Comparison of ENCODE assay signal across 8 cellular contexts in genomic region chr6:41638002-41638800, GRCh38. TPM values are rescaled to one million over a fixed set of nuclear protein-coding genes. Genes with fewer than 3 reads are reported as not detected.
DNase-seq lines count a peak whose midpoint lies in the region; ATAC-seq and TF ChIP-seq lines count a peak whose summit lies in the region.

TSS of gene MDFI (plus strand) at chr6:41638468. CDS start at chr6:41638750, 282 bp downstream.

- H3K9me3 ChIP-seq in left lung (no peaks in the 10 kb centered on the region), stomach smooth muscle (ENCODE audit: control insufficient read depth in 2 of 2, low read length in 2 of 2) (no peaks in the 10 kb centered on the region), body of pancreas (no peaks in the 10 kb centered on the region), mucosa of descending colon (no peaks in the 10 kb centered on the region)

- no peaks in the 10 kb centered on the region for H3K9me3 Mint-ChIP-seq in MCF 10A (ENCODE audit: unreplicated experiment)

- H3K4me3 Mint-ChIP-seq in MCF 10A (ENCODE audit: unreplicated experiment), result peak within 1 kb of the TSS; percentile 86

- peaks cover 10% of the 10 kb centered on the region for H3K4me1 Mint-ChIP-seq in MCF 10A (ENCODE audit: insufficient read depth, unreplicated experiment)

- H3K4me3 ChIP-seq in left lung, result peak within 1 kb of the TSS; percentile 36 to 44
- H3K4me3 ChIP-seq in stomach smooth muscle (ENCODE audit: low read length in 2 of 2), result peak within 1 kb of the TSS; percentile 48 to 69
- peak within 1 kb of the TSS in 1 of 2 donors; percentile 7 for H3K4me3 ChIP-seq in body of pancreas
- no peak within 1 kb of the TSS for H3K4me3 ChIP-seq in mucosa of descending colon

- H3K9ac ChIP-seq in stomach smooth muscle (ENCODE audit: low read length in 2 of 2), result peak within 1 kb of the TSS in 1 of 2 donors; percentile 3

- no TSS peak for BruUV-seq in MCF 10A (replicated peaks; lab: Mats Ljungman, UMichigan)

- TF ChIP-seq CTCF in MCF 10A (IDR thresholded peaks at IDR 0.05; ENCODE audit: unreplicated experiment) (no peak), left lung (IDR thresholded peaks at IDR 0.05) (no peak), body of pancreas (IDR thresholded peaks at IDR 0.05) (no peak), mucosa of descending colon (IDR thresholded peaks at IDR 0.05) (no peak)

- no peak for TF ChIP-seq POLR2A in body of pancreas (IDR thresholded peaks at IDR 0.05)

- H3K36me3 ChIP-seq in left lung, result no peaks in the 10 kb centered on the region
- H3K36me3 ChIP-seq in stomach smooth muscle (ENCODE audit: control insufficient read depth in 2 of 2, insufficient read depth in 2 of 2, low read length in 2 of 2), result no peaks in the 10 kb centered on the region
- H3K36me3 ChIP-seq in body of pancreas (replicated peaks in 1 of 2; ENCODE audit: insufficient read depth in 1 of 2, low read depth in 2 of 2), result no peaks in the 10 kb centered on the region
- H3K36me3 ChIP-seq in mucosa of descending colon (ENCODE audit: low read depth), result no peaks in the 10 kb centered on the region

- H3K27me3 ChIP-seq in left lung (peaks cover 17 to 61% of the 10 kb centered on the region in 2 donors), stomach smooth muscle (ENCODE audit: control insufficient read depth in 1 of 2, insufficient read depth in 2 of 2, low read length in 2 of 2) (peaks cover 28 to 41% of the 10 kb centered on the region in 2 donors), body of pancreas (peaks cover 0 to 25% of the 10 kb centered on the region in 2 donors)

- H3K36me3 Mint-ChIP-seq in MCF 10A (ENCODE audit: insufficient read depth, unreplicated experiment), result peaks cover 13% of the 10 kb centered on the region

- H3K4me1 ChIP-seq in left lung (peaks cover 16 to 28% of the 10 kb centered on the region in 2 donors), stomach smooth muscle (ENCODE audit: control insufficient read depth, insufficient read depth, low read length) (peaks cover 30% of the 10 kb centered on the region), body of pancreas (peaks cover 25% of the 10 kb centered on the region), mucosa of descending colon (ENCODE audit: low read depth) (peaks cover 10% of the 10 kb centered on the region)

- H3K27ac Mint-ChIP-seq in MCF 10A (ENCODE audit: low read depth, unreplicated experiment), result peak within 1 kb of the TSS; percentile 83

- CTCF ChIA-PET in MCF 10A (lab: Yijun Ruan, JAX), result interaction anchor here (1.9 kb wide), 1 partner anchor 46 kb away, joined by 8 read pairs; no protein-coding TSS in a partner anchor

- intact Hi-C loops in MCF 10A (cut with micrococcal nuclease), result no loop called here
- intact Hi-C loops in left lung (cut with DNase I), result no loop called here
- intact Hi-C loops in body of pancreas (cut with DNase I), result no loop called here
- intact Hi-C loops in mucosa of descending colon (cut with DNase I, micrococcal nuclease), result no loop called here

- ATAC-seq in left lung (peak; percentile 46), body of pancreas (no peak), GM18868 (IDR thresholded peaks at IDR 0.05; ENCODE audit: unreplicated experiment) (no peak), mucosa of descending colon (no peak)

- peak within 1 kb of the TSS; percentile 41 to 75 for H3K27ac ChIP-seq in left lung
- no peak within 1 kb of the TSS for H3K27ac ChIP-seq in stomach smooth muscle (ENCODE audit: low read length)
- H3K27ac ChIP-seq in body of pancreas, result peak within 1 kb of the TSS in 1 of 4 donors; percentile 21

- 2 to 3% methylated on average over 52 to 66 of the region's 75 CpGs for WGBS in body of pancreas, 2 donors

- peak; percentile 54 for DNase-seq in NCI-H146 (lab: John Stamatoyannopoulos, UW)
- no peak for DNase-seq in NCI-H146 treated with DMSO at 0.1 percent for 48 hours (lab: John Stamatoyannopoulos, UW; ENCODE audit: unreplicated experiment)
- no peak for DNase-seq in MCF 10A (ENCODE audit: unreplicated experiment)
- peak in 1 of 2 donors; percentile 58 for DNase-seq in left lung
- no peak for DNase-seq in body of pancreas
- no peak for DNase-seq in mucosa of descending colon

- POLR2A ChIA-PET in MCF 10A (lab: Yijun Ruan, JAX), result interaction anchor here (3.5 kb wide), 1 partner anchor 12 kb away, joined by 42 read pairs; no protein-coding TSS in a partner anchor

- H3K27me3 Mint-ChIP-seq in MCF 10A (ENCODE audit: insufficient read depth, unreplicated experiment), result no peaks in the 10 kb centered on the region

RNA-seq across cellular contexts. Expression of gene MDFI, which starts in this region (rescaled TPM):
- total RNA-seq in MCF 10A (2022) (39.1 and 59.1 TPM in 2 replicates), left lung (10 to 100 TPM; 25.9 to 45.9 TPM), body of pancreas (1 to 10 TPM; 4.9 to 6.7 TPM), mucosa of descending colon (1 to 10 TPM in 2 of 3 donors, under 1 TPM in 1; 0.96 to 2.2 (median 2.1) TPM)
